Comparison of ENCODE assay signal across 9 cellular contexts in genomic region chr7:43764807-43765491, GRCh38. TPM values are rescaled to one million over a fixed set of nuclear protein-coding genes. Genes with fewer than 3 reads are reported as not detected.
DNase-seq lines count a peak whose midpoint lies in the region; ATAC-seq and TF ChIP-seq lines count a peak whose summit lies in the region.
"Had no signal": no experiment of that assay in that cellular context is flagged by ENCODE, and none has a peak within 500 bp of the region (broad histone marks: within the 10 kb centered on the region; RNA-seq: fewer than 3 reads in every experiment).

No MANE protein-coding gene starts in this region.

- no peaks in the 10 kb centered on the region for H3K9me3 Mint-ChIP-seq in nephron

- H3K9me3 ChIP-seq in heart right ventricle: no peaks in the 10 kb centered on the region

- peaks cover 0 to 5% (median 0%) of the 10 kb centered on the region in 9 donors for H3K36me3 ChIP-seq in heart right ventricle

- TF ChIP-seq CTCF in epithelial cell of proximal tubule (conservative IDR thresholded peaks at IDR 0.05; ENCODE audit: low read depth, low read length) (no peak), nephron (IDR thresholded peaks at IDR 0.05; ENCODE audit: unreplicated experiment in 3 of 3) (no peak), heart right ventricle (IDR thresholded peaks at IDR 0.05) (no peak)

- H3K27ac Mint-ChIP-seq in nephron: peak overlapping the region; percentile 25 to 68 (median 67)

- peak overlapping the region; percentile 30 for H3K4me3 ChIP-seq in epithelial cell of proximal tubule (ENCODE audit: low read depth, low read length)
- peak overlapping the region in 1 of 10 donors; percentile 1 for H3K4me3 ChIP-seq in heart right ventricle

- peaks cover 41% of the 10 kb centered on the region for H3K4me1 Mint-ChIP-seq in nephron

- no peaks in the 10 kb centered on the region for H3K27me3 Mint-ChIP-seq in nephron (ENCODE audit: low read depth)

- 87% methylated on average over 10 of the region's 10 CpGs for WGBS in heart right ventricle, 2 donors

- peak; percentile 68 for DNase-seq in CD1c-positive myeloid dendritic cell (ENCODE audit: extremely low spot score)
- DNase-seq in MV-4-11 (lab: John Stamatoyannopoulos, UW): peak; percentile 6
- DNase-seq in epithelial cell of proximal tubule (ENCODE audit: low read depth): no peak
- DNase-seq in NCI-H2196 (lab: John Stamatoyannopoulos, UW; ENCODE audit: unreplicated experiment): no peak
- no peak for DNase-seq in iPS-NIHi7 (ENCODE audit: extremely low spot score)
- no peak for DNase-seq in NCI-H2081 treated with DMSO at 0.1 percent for 48 hours (lab: John Stamatoyannopoulos, UW)
- no peak for DNase-seq in heart right ventricle
- DNase-seq: NCI-H1694 had no signal

- intact Hi-C loops in heart right ventricle (cut with DNase I): no loop called here

- no peak for ATAC-seq in heart right ventricle

- no peak overlapping the region for H3K4me3 Mint-ChIP-seq in nephron

- no peaks in the 10 kb centered on the region for H3K36me3 Mint-ChIP-seq in nephron (ENCODE audit: low read depth)

- H3K27me3 ChIP-seq in heart right ventricle: no peaks in the 10 kb centered on the region

- peaks cover 0 to 74% (median 7%) of the 10 kb centered on the region in 9 donors for H3K4me1 ChIP-seq in heart right ventricle

- H3K27ac ChIP-seq in heart right ventricle: peak overlapping the region in 1 of 10 donors; percentile 66

RNA-seq across cellular contexts. Expression of gene BLVRA, which starts 6.5 kb away (rescaled TPM):
- total RNA-seq in epithelial cell of proximal tubule: 84.5 and 86.8 TPM in 2 replicates
- total RNA-seq in heart right ventricle: 10 to 100 TPM; 39.4 to 68.9 (median 45.1) TPM
- 10 to 100 TPM; 47.8 to 54.6 TPM for polyA plus RNA-seq in heart right ventricle

RNA-seq across cellular contexts. Expression of gene COA1, which starts 35.6 kb away (rescaled TPM):
- total RNA-seq in epithelial cell of proximal tubule (54.0 and 74.7 TPM in 2 replicates), heart right ventricle (10 to 100 TPM; 64.5 to 83.1 (median 75.4) TPM)
- polyA plus RNA-seq in heart right ventricle: 10 to 100 TPM; 52.1 to 83.3 TPM

Comparison
In these comparisons a context has a peak if more than half of its experiments do, and no peak if none do; other contexts are left out.
1. DNase-seq: peak in CD1c-positive myeloid dendritic cell (single experiment) and MV-4-11 (single experiment); none in epithelial cell of proximal tubule (single experiment), NCI-H2196 (single experiment), iPS-NIHi7 (single experiment), NCI-H2081 treated with DMSO at 0.1 percent for 48 hours (single experiment) and heart right ventricle (0 of 2).